In the genomic region with DNA sequence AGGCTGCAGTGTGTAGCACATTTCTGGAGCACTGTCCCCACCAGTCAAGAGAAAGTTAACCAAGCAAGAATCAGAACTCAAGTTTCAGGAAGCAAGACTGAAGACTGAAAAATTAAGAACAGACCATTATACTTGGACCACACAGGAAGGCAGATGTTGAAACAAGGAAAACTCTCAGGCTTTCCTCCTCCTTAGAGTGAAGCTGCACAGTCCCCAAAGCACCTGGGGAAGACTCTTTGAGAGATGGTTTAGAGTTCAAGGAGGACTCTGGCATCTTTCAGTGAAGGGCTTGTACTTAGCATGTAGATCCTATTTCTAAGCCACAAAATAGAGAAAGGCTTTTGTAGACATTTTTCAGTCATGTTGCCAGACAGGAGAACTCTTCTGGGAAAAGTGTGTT, we compare ENCODE assay signal across 20 cellular contexts.
DNase-seq lines count a peak whose midpoint lies in the region; ATAC-seq, FAIRE-seq and TF ChIP-seq lines count a peak whose summit lies in the region.
"Had no signal": no experiment of that assay in that cellular context is flagged by ENCODE, and none has a peak within 500 bp of the region (broad histone marks: within the 10 kb centered on the region; RNA-seq: fewer than 3 reads in every experiment).

No MANE protein-coding gene starts in this region.

- H3K9me3 ChIP-seq in upper lobe of right lung, result no peaks in the 10 kb centered on the region
- H3K9me3 ChIP-seq: A549; BLaER1 treated with 17β-estradiol and CSF1 and Interleukin-3, amounts not matched to agents 10 nM and 100 nM; Caco-2 had no signal

- H3K4me1 ChIP-seq in GM23338 (ENCODE audit: insufficient read depth) (no peaks in the 10 kb centered on the region), upper lobe of right lung (no peaks in the 10 kb centered on the region)
- H3K4me1 ChIP-seq: A549; BLaER1 treated with 17β-estradiol and CSF1 and Interleukin-3, amounts not matched to agents 10 nM and 100 nM; Caco-2 had no signal

- no peaks in the 10 kb centered on the region for H3F3A ChIP-seq in GM23338 (replicated peaks; ENCODE audit: low read depth)

- ATAC-seq in GM23338, result no peak
- peak; percentile 90 for ATAC-seq in sciatic nerve
- no peak for ATAC-seq in upper lobe of right lung
- ATAC-seq in GM21619 (IDR thresholded peaks at IDR 0.05; ENCODE audit: unreplicated experiment), result no peak
- ATAC-seq: A549; CD8-positive, alpha-beta T cell had no signal

- no peaks in the 10 kb centered on the region for H3K4me1 Mint-ChIP-seq in GM23338
- H3K4me1 Mint-ChIP-seq: B cell had no signal

- no peaks in the 10 kb centered on the region for H3K9me2 ChIP-seq in GM23338 (ENCODE audit: insufficient read depth)

- H3K27me3 ChIP-seq in GM23338 (ENCODE audit: insufficient read depth) (no peaks in the 10 kb centered on the region), bronchial epithelial cell (ENCODE audit: control insufficient read depth, insufficient read depth, low read length) (no peaks in the 10 kb centered on the region), upper lobe of right lung (no peaks in the 10 kb centered on the region)
- H3K27me3 ChIP-seq: BLaER1 treated with 17β-estradiol and CSF1 and Interleukin-3, amounts not matched to agents 10 nM and 100 nM had no signal

- 0 out of 2 replicates have a peak overlapping the region, but pooled peaks have one; percentile 15 for H2AFZ ChIP-seq in GM23338

- no peak for DNase-seq in GM23338 (ENCODE audit: low spot score)
- DNase-seq in bronchial epithelial cell (ENCODE audit: low read depth), result no peak
- DNase-seq in sciatic nerve (ENCODE audit: low spot score), result no peak
- DNase-seq in upper lobe of right lung, result no peak
- DNase-seq: AML-193; Caco-2; Calu3; CD4-positive, alpha-beta T cell; CD8-positive, alpha-beta T cell; DMS79 treated with DMSO at 0.1 percent for 48 hours; GF-D8 had no signal

- TF ChIP-seq CTCF in GM23338 (conservative IDR thresholded peaks at IDR 0.05; ENCODE audit: low read depth in 2 of 2) (no peak), bronchial epithelial cell (IDR thresholded peaks at IDR 0.05; ENCODE audit: insufficient read depth, low read length, severe bottlenecking) (no peak), upper lobe of right lung (IDR thresholded peaks at IDR 0.05) (no peak)

- no peaks in the 10 kb centered on the region for H3K27me3 Mint-ChIP-seq in GM23338 (ENCODE audit: insufficient read depth, low read depth, poor library complexity)
- H3K27me3 Mint-ChIP-seq: B cell; CD4-positive, alpha-beta T cell had no signal

- H3K27ac ChIP-seq in GM23338 (ENCODE audit: low read depth) (no peak overlapping the region), upper lobe of right lung (no peak overlapping the region)
- H3K27ac ChIP-seq: 22Rv1; A549; BLaER1 treated with 17β-estradiol and CSF1 and Interleukin-3, amounts not matched to agents 10 nM and 100 nM; C4-2B had no signal

- H3K4me3 ChIP-seq in GM23338, result no peak overlapping the region
- no peak overlapping the region for H3K4me3 ChIP-seq in bronchial epithelial cell (ENCODE audit: low read depth, low read length)
- H3K4me3 ChIP-seq in upper lobe of right lung, result no peak overlapping the region
- H3K4me3 ChIP-seq: A549; BLaER1 treated with 17β-estradiol and CSF1 and Interleukin-3, amounts not matched to agents 10 nM and 100 nM had no signal

- H3K9me3 Mint-ChIP-seq in GM23338, result no peaks in the 10 kb centered on the region
- H3K9me3 Mint-ChIP-seq: CD4-positive, alpha-beta T cell; CD8-positive, alpha-beta T cell had no signal

- no peak overlapping the region for H3K4me2 ChIP-seq in GM23338
- H3K4me2 ChIP-seq: A549; BLaER1 treated with 17β-estradiol and CSF1 and Interleukin-3, amounts not matched to agents 10 nM and 100 nM had no signal

- H3K36me3 Mint-ChIP-seq in GM23338 (ENCODE audit: low read depth), result no peaks in the 10 kb centered on the region
- H3K36me3 Mint-ChIP-seq: CD8-positive, alpha-beta T cell had no signal

- intact Hi-C loops in sciatic nerve (cut with DNase I), result no loop called here
- intact Hi-C loops in upper lobe of right lung (cut with DNase I), result no loop called here

- H3K4me3 Mint-ChIP-seq in GM23338, result no peak overlapping the region
- H3K4me3 Mint-ChIP-seq: B cell; CD4-positive, alpha-beta T cell; CD8-positive, alpha-beta T cell had no signal

- H3K27ac Mint-ChIP-seq in GM23338, result no peak overlapping the region
- H3K27ac Mint-ChIP-seq: B cell; CD4-positive, alpha-beta T cell; CD8-positive, alpha-beta T cell had no signal

- no peaks in the 10 kb centered on the region for H3K79me2 ChIP-seq in GM23338 (replicated peaks; ENCODE audit: insufficient read depth)

- no peaks in the 10 kb centered on the region for H4K20me1 ChIP-seq in GM23338 (replicated peaks; ENCODE audit: insufficient read depth)
- H4K20me1 ChIP-seq: BLaER1 treated with 17β-estradiol and CSF1 and Interleukin-3, amounts not matched to agents 10 nM and 100 nM had no signal

- H3K36me3 ChIP-seq in GM23338 (ENCODE audit: insufficient read depth) (no peaks in the 10 kb centered on the region), bronchial epithelial cell (ENCODE audit: control insufficient read depth, insufficient read depth, low read length) (no peaks in the 10 kb centered on the region), upper lobe of right lung (no peaks in the 10 kb centered on the region)
- H3K36me3 ChIP-seq: BLaER1 treated with 17β-estradiol and CSF1 and Interleukin-3, amounts not matched to agents 10 nM and 100 nM had no signal

- peak; percentile 43 for FAIRE-seq in bronchial epithelial cell (lab: Jason Lieb, UNC)
- FAIRE-seq: A549, G401.6, GM12891, GM19239 had no signal

TF ChIP-seq in GM23338, 12 proteins besides CTCF, POLR2A, EP300 and RAD21 (continues in another document):
- TF ChIP-seq, protein P1, sequence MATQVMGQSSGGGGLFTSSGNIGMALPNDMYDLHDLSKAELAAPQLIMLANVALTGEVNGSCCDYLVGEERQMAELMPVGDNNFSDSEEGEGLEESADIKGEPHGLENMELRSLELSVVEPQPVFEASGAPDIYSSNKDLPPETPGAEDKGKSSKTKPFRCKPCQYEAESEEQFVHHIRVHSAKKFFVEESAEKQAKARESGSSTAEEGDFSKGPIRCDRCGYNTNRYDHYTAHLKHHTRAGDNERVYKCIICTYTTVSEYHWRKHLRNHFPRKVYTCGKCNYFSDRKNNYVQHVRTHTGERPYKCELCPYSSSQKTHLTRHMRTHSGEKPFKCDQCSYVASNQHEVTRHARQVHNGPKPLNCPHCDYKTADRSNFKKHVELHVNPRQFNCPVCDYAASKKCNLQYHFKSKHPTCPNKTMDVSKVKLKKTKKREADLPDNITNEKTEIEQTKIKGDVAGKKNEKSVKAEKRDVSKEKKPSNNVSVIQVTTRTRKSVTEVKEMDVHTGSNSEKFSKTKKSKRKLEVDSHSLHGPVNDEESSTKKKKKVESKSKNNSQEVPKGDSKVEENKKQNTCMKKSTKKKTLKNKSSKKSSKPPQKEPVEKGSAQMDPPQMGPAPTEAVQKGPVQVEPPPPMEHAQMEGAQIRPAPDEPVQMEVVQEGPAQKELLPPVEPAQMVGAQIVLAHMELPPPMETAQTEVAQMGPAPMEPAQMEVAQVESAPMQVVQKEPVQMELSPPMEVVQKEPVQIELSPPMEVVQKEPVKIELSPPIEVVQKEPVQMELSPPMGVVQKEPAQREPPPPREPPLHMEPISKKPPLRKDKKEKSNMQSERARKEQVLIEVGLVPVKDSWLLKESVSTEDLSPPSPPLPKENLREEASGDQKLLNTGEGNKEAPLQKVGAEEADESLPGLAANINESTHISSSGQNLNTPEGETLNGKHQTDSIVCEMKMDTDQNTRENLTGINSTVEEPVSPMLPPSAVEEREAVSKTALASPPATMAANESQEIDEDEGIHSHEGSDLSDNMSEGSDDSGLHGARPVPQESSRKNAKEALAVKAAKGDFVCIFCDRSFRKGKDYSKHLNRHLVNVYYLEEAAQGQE (IDR thresholded peaks at IDR 0.05; ENCODE audit: unreplicated experiment), result no peak
- TF ChIP-seq ZNF114 (CRISPR knock-in tag; IDR thresholded peaks at IDR 0.05), result no peak
- no peak for TF ChIP-seq EZH2phosphoT487 (IDR thresholded peaks at IDR 0.05; ENCODE audit: unreplicated experiment)
- no peak for TF ChIP-seq CREB1 (CRISPR knock-in tag; IDR thresholded peaks at IDR 0.05; ENCODE audit: low read depth)
